ENCODE assay signal across 8 cellular contexts in genomic region chr6:13488015-13488895, GRCh38. TPM values are rescaled to one million over a fixed set of nuclear protein-coding genes. Genes with fewer than 3 reads are reported as not detected.
DNase-seq lines count a peak whose midpoint lies in the region; ATAC-seq and TF ChIP-seq lines count a peak whose summit lies in the region.

No MANE protein-coding gene starts in this region.

- H3K27ac ChIP-seq in SK-N-MC (no peak overlapping the region), coronary artery (peak overlapping the region; percentile 85 to 93), lower lobe of right lung (peak overlapping the region; percentile 72), suprapubic skin (peak overlapping the region; percentile 77)

- H3K36me3 ChIP-seq in SK-N-MC (ENCODE audit: insufficient read depth, low read length), result no peaks in the 10 kb centered on the region
- no peaks in the 10 kb centered on the region for H3K36me3 ChIP-seq in lower lobe of right lung
- H3K36me3 ChIP-seq in suprapubic skin, result no peaks in the 10 kb centered on the region

- no peak for TF ChIP-seq CTCF in coronary artery (IDR thresholded peaks at IDR 0.05)
- TF ChIP-seq CTCF in lower lobe of right lung (IDR thresholded peaks at IDR 0.05), result no peak
- TF ChIP-seq CTCF in suprapubic skin (IDR thresholded peaks at IDR 0.05), result no peak

- 32% methylated on average over 26 of the region's 57 CpGs for WGBS in suprapubic skin

- H3K27me3 ChIP-seq in lower lobe of right lung (ENCODE audit: low read depth), result no peaks in the 10 kb centered on the region
- no peaks in the 10 kb centered on the region for H3K27me3 ChIP-seq in suprapubic skin

- H3K9me3 ChIP-seq in SK-N-MC (ENCODE audit: low read depth, low read length) (no peaks in the 10 kb centered on the region), lower lobe of right lung (no peaks in the 10 kb centered on the region), suprapubic skin (no peaks in the 10 kb centered on the region)

- peak; percentile 52 for DNase-seq in stimulated activated CD4-positive, alpha-beta T cell treated with anti-CD3 and anti-CD28 coated beads, Interleukin-15, amount 100 ng/mL, for 24 hours
- no peak for DNase-seq in stimulated activated CD4-positive, alpha-beta T cell treated with anti-CD3 and anti-CD28 coated beads, Interleukin-2, amount 100 ng/mL, for 48 hours
- DNase-seq in SK-N-MC (ENCODE audit: low read depth, low spot score) (no peak), coronary artery (ENCODE audit: low spot score) (peak; percentile 78), lower lobe of right lung (peak; percentile 71), suprapubic skin (ENCODE audit: low spot score in 2 of 2) (peak in 1 of 2 donors; percentile 78), kidney glomerular epithelial cell (lab: John Stamatoyannopoulos, UW) (no peak)

- intact Hi-C loops in lower lobe of right lung (cut with DNase I), result no loop called here

- H3K9ac ChIP-seq in SK-N-MC (ENCODE audit: insufficient read length), result no peak overlapping the region

- TF ChIP-seq POLR2A in suprapubic skin (IDR thresholded peaks at IDR 0.05), result no peak

- H3K4me1 ChIP-seq in lower lobe of right lung, result peaks cover 34% of the 10 kb centered on the region
- peaks cover 39% of the 10 kb centered on the region for H3K4me1 ChIP-seq in suprapubic skin

- peak overlapping the region; percentile 74 for H3K4me3 ChIP-seq in SK-N-MC
- peak overlapping the region; percentile 82 for H3K4me3 ChIP-seq in coronary artery
- H3K4me3 ChIP-seq in lower lobe of right lung, result peak overlapping the region; percentile 91
- peak overlapping the region; percentile 94 for H3K4me3 ChIP-seq in suprapubic skin

- ATAC-seq in lower lobe of right lung (peak; percentile 11 to 12), HG02763 (IDR thresholded peaks at IDR 0.05; ENCODE audit: unreplicated experiment) (no peak)

- no peak for TF ChIP-seq EP300 in suprapubic skin (IDR thresholded peaks at IDR 0.05)

RNA-seq across cellular contexts. Expression of gene GFOD1, which starts 0.9 kb away (rescaled TPM):
- total RNA-seq in lower lobe of right lung (20.2 TPM), suprapubic skin (10 to 100 TPM in 3 of 4 donors, 1 to 10 TPM in 1; 7.5 to 15.2 (median 13.7) TPM)

Comparison
In these comparisons a context has a peak if more than half of its experiments do, and no peak if none do; other contexts are left out.
1. DNase-seq: peak in stimulated activated CD4-positive, alpha-beta T cell treated with anti-CD3 and anti-CD28 coated beads, Interleukin-15, amount 100 ng/mL, for 24 hours (single experiment), coronary artery (single experiment) and lower lobe of right lung (single experiment); none in stimulated activated CD4-positive, alpha-beta T cell treated with anti-CD3 and anti-CD28 coated beads, Interleukin-2, amount 100 ng/mL, for 48 hours (0 of 2), SK-N-MC (single experiment) and kidney glomerular epithelial cell (single experiment).
2. Peak in every context shown above with its lines, with median percentiles within 50 percentile points of each other: H3K4me3 ChIP-seq.